Comparison of ENCODE assay signal across 8 cellular contexts in genomic region chr3:170907519-170908234, GRCh38. TPM values are rescaled to one million over a fixed set of nuclear protein-coding genes. Genes with fewer than 3 reads are reported as not detected.
A peak's percentile ranks its signal among the peaks of the same experiment; 100 is the strongest.
DNase-seq lines count a peak whose midpoint lies in the region; ATAC-seq and TF ChIP-seq lines count a peak whose summit lies in the region.

No MANE protein-coding gene starts in this region.

- H3K9me3 ChIP-seq in mucosa of descending colon = peaks cover 12% of the 10 kb centered on the region

- peak overlapping the region; percentile 97 to 99 for H3K27ac Mint-ChIP-seq in effector memory CD8-positive, alpha-beta T cell

- DNase-seq in AG04449 (ENCODE audit: low read depth, low spot score) (no peak), RKO (ENCODE audit: low spot score) (peak; percentile 58), mucosa of descending colon (no peak), GM13977 (ENCODE audit: low spot score) (no peak)
- no peak for DNase-seq in effector memory CD8-positive, alpha-beta T cell

- intact Hi-C loops in mucosa of descending colon (cut with DNase I, micrococcal nuclease) = no loop called here

- ATAC-seq in GM21367 (IDR thresholded peaks at IDR 0.05; ENCODE audit: unreplicated experiment) = peak; percentile 3
- ATAC-seq in effector memory CD8-positive, alpha-beta T cell (replicated peaks) = no peak
- ATAC-seq in mucosa of descending colon = no peak
- ATAC-seq in GM19395 (IDR thresholded peaks at IDR 0.05; ENCODE audit: unreplicated experiment) = no peak
- ATAC-seq in HG03571 (IDR thresholded peaks at IDR 0.05; ENCODE audit: unreplicated experiment) = no peak

- in situ Hi-C loops in GM13977 (cut with MboI; ENCODE audit: low pct_unique_long_range_greater_than_20kb, low sequenced_read_pairs, unreplicated experiment) = no loop called here

- CTCF ChIA-PET in AG04449 (lab: Yijun Ruan, JAX) = interaction anchor here (1.2 kb wide), 1 partner anchor 494 kb away, joined by 3 read pairs; no protein-coding TSS in a partner anchor

- H3K9me3 Mint-ChIP-seq in effector memory CD8-positive, alpha-beta T cell = peaks cover 0 to 3% of the 10 kb centered on the region in 2 donors

- H3K4me3 ChIP-seq in AG04449 (ENCODE audit: low read depth, low read length) (peak overlapping the region; percentile 76), mucosa of descending colon (peak overlapping the region; percentile 15)

- H3K4me3 Mint-ChIP-seq in effector memory CD8-positive, alpha-beta T cell = peak overlapping the region; percentile 91 to 95

- no peaks in the 10 kb centered on the region for H3K36me3 ChIP-seq in mucosa of descending colon (ENCODE audit: low read depth)

- no peaks in the 10 kb centered on the region for H3K4me1 ChIP-seq in mucosa of descending colon (ENCODE audit: low read depth)

- H3K4me1 Mint-ChIP-seq in effector memory CD8-positive, alpha-beta T cell (ENCODE audit: low read depth in 2 of 2) = peaks cover 5 to 15% of the 10 kb centered on the region in 2 donors

- H3K36me3 Mint-ChIP-seq in effector memory CD8-positive, alpha-beta T cell (ENCODE audit: insufficient read depth) = peaks cover 11% of the 10 kb centered on the region

- TF ChIP-seq CTCF in AG04449 (IDR thresholded peaks at IDR 0.05; ENCODE audit: insufficient read depth, low read length, missing control alignments) (no peak), mucosa of descending colon (IDR thresholded peaks at IDR 0.05) (no peak), GM13977 (IDR thresholded peaks at IDR 0.05; ENCODE audit: extremely low read depth, insufficient read depth, missing control alignments) (no peak)

- H3K27me3 Mint-ChIP-seq in effector memory CD8-positive, alpha-beta T cell = no peaks in the 10 kb centered on the region

- POLR2A ChIA-PET in AG04449 (lab: Yijun Ruan, JAX) = interaction anchor here (1.5 kb wide), 1 partner anchor 38 kb away, joined by 5 read pairs; the partner anchor contains the start of gene RPL22L1

RNA-seq across cellular contexts. Expression of gene EIF5A2, which starts 0.8 kb away (rescaled TPM):
- 10 to 100 TPM in 1 of 3 donors, 1 to 10 TPM in 2; 2.1 to 17.7 (median 4.8) TPM for total RNA-seq in mucosa of descending colon

RNA-seq across cellular contexts. Expression of gene RPL22L1, which starts 37.7 kb away (rescaled TPM):
- total RNA-seq in mucosa of descending colon = 10 to 100 TPM; 20.9 to 31.4 (median 24.3) TPM
